Comparison of ENCODE assay signal across 17 cellular contexts in genomic region chr2:151630372-151630771, GRCh38.
DNase-seq lines count a peak whose midpoint lies in the region; FAIRE-seq and TF ChIP-seq lines count a peak whose summit lies in the region.
"Had no signal": no experiment of that assay in that cellular context is flagged by ENCODE, and none has a peak within 500 bp of the region (broad histone marks: within the 10 kb centered on the region; RNA-seq: fewer than 3 reads in every experiment).

No MANE protein-coding gene starts in this region.

- DNase-seq in COLO829 (ENCODE audit: low spot score) (peak; percentile 66), RCC 7860 (ENCODE audit: low spot score) (peak; percentile 47), kidney epithelial cell (ENCODE audit: low read depth) (peak; percentile 35), DMS153 (lab: John Stamatoyannopoulos, UW) (no peak), EL (no peak), LoVo (ENCODE audit: low spot score) (no peak), NCI-H1092 treated with DMSO at 0.1 percent for 48 hours (lab: John Stamatoyannopoulos, UW) (no peak)
- DNase-seq: CD8-positive, alpha-beta T cell; DMS79 treated with DMSO at 0.1 percent for 48 hours; Kasumi-1; NCI-H1694 treated with DMSO at 0.1 percent for 48 hours; Peyer's patch; SHP77 had no signal

- no peak overlapping the region for H3K4me3 Mint-ChIP-seq in nephron
- H3K4me3 Mint-ChIP-seq: CD8-positive, alpha-beta T cell had no signal

- no peak overlapping the region for H3K4me3 ChIP-seq in kidney epithelial cell (ENCODE audit: low read depth, low read length)
- H3K4me3 ChIP-seq: BLaER1 treated with 17β-estradiol and CSF1 and Interleukin-3, amounts not matched to agents 10 nM and 100 nM; Peyer's patch had no signal

- FAIRE-seq in RCC 7860 (lab: Jason Lieb, UNC): peak; percentile 47
- FAIRE-seq: H54, HTR-8/SVneo had no signal

- peaks cover 4% of the 10 kb centered on the region for H3K9me3 Mint-ChIP-seq in nephron

- peaks cover 7% of the 10 kb centered on the region for H3K36me3 Mint-ChIP-seq in nephron (ENCODE audit: low read depth)
- H3K36me3 Mint-ChIP-seq: CD8-positive, alpha-beta T cell had no signal

- H3K27me3 Mint-ChIP-seq in nephron (ENCODE audit: low read depth): no peaks in the 10 kb centered on the region

- H3K27ac Mint-ChIP-seq in nephron: peak overlapping the region in 2 of 3 experiments; percentile 33 to 73
- H3K27ac Mint-ChIP-seq: CD8-positive, alpha-beta T cell had no signal

- H3K4me1 Mint-ChIP-seq in nephron: no peaks in the 10 kb centered on the region

- H3K27me3 ChIP-seq in kidney epithelial cell (ENCODE audit: control insufficient read depth, insufficient read depth, low read length): no peaks in the 10 kb centered on the region
- H3K27me3 ChIP-seq: BLaER1 treated with 17β-estradiol and CSF1 and Interleukin-3, amounts not matched to agents 10 nM and 100 nM; Peyer's patch had no signal

- TF ChIP-seq CTCF in kidney epithelial cell (IDR thresholded peaks at IDR 0.05; ENCODE audit: insufficient read depth, low read length, poor library complexity, severe bottlenecking) (no peak), nephron (IDR thresholded peaks at IDR 0.05; ENCODE audit: unreplicated experiment in 3 of 3) (no peak)

- H3K36me3 ChIP-seq in kidney epithelial cell (ENCODE audit: control insufficient read depth, insufficient read depth, low read length): no peaks in the 10 kb centered on the region
- H3K36me3 ChIP-seq: Peyer's patch had no signal

Comparison
In these comparisons a context has a peak if more than half of its experiments do, and no peak if none do; other contexts are left out.
1. DNase-seq: peak in COLO829 (single experiment), RCC 7860 (single experiment) and kidney epithelial cell (single experiment); none in DMS153 (single experiment), EL (single experiment), LoVo (single experiment) and NCI-H1092 treated with DMSO at 0.1 percent for 48 hours (single experiment).